Comparison of ENCODE assay signal across 10 cellular contexts in the genomic region with DNA sequence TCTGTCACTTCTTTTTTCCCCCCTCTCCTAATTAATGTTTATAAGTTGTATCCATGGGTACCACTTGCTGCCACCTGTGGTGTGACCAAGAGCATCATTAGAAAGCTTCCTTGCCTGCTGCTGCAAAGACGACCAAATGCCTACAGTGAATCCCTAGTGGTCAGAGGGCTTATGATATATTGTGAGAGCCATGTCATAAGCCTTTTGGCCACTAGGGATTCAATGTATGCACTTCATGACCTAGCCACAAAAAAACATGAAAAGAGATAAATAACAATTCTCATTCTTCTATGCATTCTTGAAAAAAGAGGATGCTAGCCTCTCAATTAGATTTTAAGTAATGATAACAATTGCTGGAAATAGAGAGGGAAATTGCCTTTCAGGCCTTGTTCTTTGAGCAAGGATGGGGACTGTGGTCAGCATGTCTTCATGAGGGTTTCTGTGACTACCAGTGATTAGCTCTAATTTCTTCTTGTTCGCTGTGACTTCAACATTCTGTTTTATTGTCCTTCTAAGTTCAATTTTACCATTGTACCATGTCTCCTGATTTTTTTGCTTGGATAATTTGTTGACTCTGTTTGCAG.
DNase-seq lines count a peak whose midpoint lies in the region; ATAC-seq and TF ChIP-seq lines count a peak whose summit lies in the region.
"Had no signal": no experiment of that assay in that cellular context is flagged by ENCODE, and none has a peak within 500 bp of the region (broad histone marks: within the 10 kb centered on the region; RNA-seq: fewer than 3 reads in every experiment).

No MANE protein-coding gene starts in this region.

- WGBS in IMR-90 (ENCODE audit: extremely low coverage in 2 of 2, insufficient read length in 1 of 2), 2 experiments, result no CpG with 5 or more reads among the region's 2 CpGs

- no peak overlapping the region for H2AK5ac ChIP-seq in IMR-90 (ENCODE audit: low read depth, low read length)

- H2BK20ac ChIP-seq in IMR-90 (ENCODE audit: low read depth, low read length), result no peak overlapping the region

- ATAC-seq in IMR-90 (ENCODE audit: low read depth) (no peak), natural killer cell (no peak)
- ATAC-seq: gastrocnemius medialis had no signal

- no peak overlapping the region for H3K4me2 ChIP-seq in IMR-90 (ENCODE audit: low read depth, low read length)

- H3K27ac ChIP-seq in 22Rv1 (no peak overlapping the region), IMR-90 (ENCODE audit: insufficient read depth, low read length) (no peak overlapping the region)
- H3K27ac ChIP-seq: gastrocnemius medialis had no signal

- no peaks in the 10 kb centered on the region for H3K27me3 ChIP-seq in IMR-90 (ENCODE audit: control insufficient read depth, insufficient read depth, low read length)
- H3K27me3 ChIP-seq: gastrocnemius medialis had no signal

- H2BK5ac ChIP-seq in IMR-90 (ENCODE audit: low read depth, low read length, poor library complexity, severe bottlenecking), result no peak overlapping the region

- CTCF ChIA-PET in IMR-90 (lab: Yijun Ruan, JAX), result interaction anchor here (0.8 to 1.3 kb wide), 4 partner anchors 9 to 113 kb away, joined by 3 to 6 read pairs (median 3); no protein-coding TSS in a partner anchor

- no peak overlapping the region for H3K18ac ChIP-seq in IMR-90 (ENCODE audit: low read depth, low read length)

- no peak overlapping the region for H4K5ac ChIP-seq in IMR-90 (ENCODE audit: low read depth, low read length)

- H3K79me1 ChIP-seq in IMR-90 (ENCODE audit: low read depth in 1 of 2, low read length in 2 of 2), result no peaks in the 10 kb centered on the region

- no peak for TF ChIP-seq POLR2A in IMR-90 (IDR thresholded peaks at IDR 0.05; ENCODE audit: low read depth, low read length)

- no peak overlapping the region for H3K14ac ChIP-seq in IMR-90 (replicated peaks; ENCODE audit: low read depth, low read length)

- no peak overlapping the region for H2AFZ ChIP-seq in IMR-90 (replicated peaks; ENCODE audit: low read length, poor library complexity)

- no peaks in the 10 kb centered on the region for H4K20me1 ChIP-seq in IMR-90 (ENCODE audit: insufficient read depth, low read length)

- H3K4me1 Mint-ChIP-seq in natural killer cell, result no peaks in the 10 kb centered on the region

- peaks cover 0 to 2% of the 10 kb centered on the region in 2 donors for H3K9me3 Mint-ChIP-seq in natural killer cell
- H3K9me3 Mint-ChIP-seq: activated T-helper 1 cell treated with anti-CD3 and anti-CD28 coated beads, Interleukin-12 subunit alpha, Interleukin-12 subunit beta, Interleukin-2, Interleukin-4 antibody, amounts not matched to agents 30 ng/mL and 10 ng/mL and 1 ng/mL, durations not matched to agents 14 hours and 24 hours and 36 hours had no signal

- H3K23ac ChIP-seq in IMR-90 (ENCODE audit: low read depth, low read length), result no peak overlapping the region

- no peak overlapping the region for H2BK120ac ChIP-seq in IMR-90 (ENCODE audit: low read depth, low read length)

- peak; percentile 29 for DNase-seq in GM13977 (ENCODE audit: low spot score)
- no peak for DNase-seq in IMR-90
- no peak for DNase-seq in astrocyte of the spinal cord (ENCODE audit: low read depth, low spot score)
- no peak for DNase-seq in activated CD4-positive, CD25-positive, alpha-beta regulatory T cell treated with anti-CD3 and anti-CD28 coated beads, Interleukin-2, amount 50 U/mL, for 72 hours
- DNase-seq in NCI-H526 treated with DMSO at 0.1 percent for 48 hours (lab: John Stamatoyannopoulos, UW), result no peak
- no peak for DNase-seq in NCI-H1105 treated with DMSO at 0.1 percent for 48 hours (lab: John Stamatoyannopoulos, UW)
- DNase-seq in natural killer cell, result no peak
- DNase-seq: gastrocnemius medialis had no signal

- H3K4me1 ChIP-seq in IMR-90 (ENCODE audit: control insufficient read depth, insufficient read depth, low read length), result peaks cover 7% of the 10 kb centered on the region
- H3K4me1 ChIP-seq: gastrocnemius medialis had no signal

- POLR2A ChIA-PET in IMR-90 (lab: Charles Lee; ENCODE audit: unreplicated experiment), result no interaction called here

- TF ChIP-seq RAD21 in IMR-90 (IDR thresholded peaks at IDR 0.05; ENCODE audit: low read length), result 0 out of 2 replicates have a peak, but pooled peaks have one; percentile 7

- in situ Hi-C loops in GM13977 (cut with MboI; ENCODE audit: low pct_unique_long_range_greater_than_20kb, low sequenced_read_pairs, unreplicated experiment) (no loop called here), IMR-90 (cut with MboI; ENCODE audit: low sequenced_read_pairs) (no loop called here), astrocyte of the spinal cord (cut with HindIII; ENCODE audit: low sequenced_read_pairs) (no loop called here)

- H3K4me3 ChIP-seq in IMR-90 (ENCODE audit: insufficient read depth, low read depth, low read length) (no peak overlapping the region), astrocyte of the spinal cord (ENCODE audit: low read depth, low read length) (no peak overlapping the region)
- H3K4me3 ChIP-seq: gastrocnemius medialis had no signal

- peaks cover 3 to 9% of the 10 kb centered on the region in 2 donors for H3K27me3 Mint-ChIP-seq in natural killer cell (ENCODE audit: low read depth in 2 of 2)

- H4K8ac ChIP-seq in IMR-90 (ENCODE audit: low read depth in 2 of 2, low read length in 2 of 2), result no peak overlapping the region

- BruUV-seq in IMR-90 (replicated peaks; lab: Mats Ljungman, UMichigan), result no TSS peak

- no peak overlapping the region for H3K4ac ChIP-seq in IMR-90 (ENCODE audit: low read depth, low read length)

- no peak overlapping the region for H3K9ac ChIP-seq in IMR-90 (ENCODE audit: low read depth, low read length)

- H3K4me3 Mint-ChIP-seq in natural killer cell, result no peak overlapping the region
- H3K4me3 Mint-ChIP-seq: activated T-helper 1 cell treated with anti-CD3 and anti-CD28 coated beads, Interleukin-12 subunit alpha, Interleukin-12 subunit beta, Interleukin-2, Interleukin-4 antibody, amounts not matched to agents 30 ng/mL and 10 ng/mL and 1 ng/mL, durations not matched to agents 14 hours and 24 hours and 36 hours had no signal

- no peak overlapping the region for H3K27ac Mint-ChIP-seq in natural killer cell
- H3K27ac Mint-ChIP-seq: activated T-helper 1 cell treated with anti-CD3 and anti-CD28 coated beads, Interleukin-12 subunit alpha, Interleukin-12 subunit beta, Interleukin-2, Interleukin-4 antibody, amounts not matched to agents 30 ng/mL and 10 ng/mL and 1 ng/mL, durations not matched to agents 14 hours and 24 hours and 36 hours had no signal

- dilution Hi-C loops in IMR-90 (cut with HindIII; ENCODE audit: low sequenced_read_pairs, unreplicated experiment), result no loop called here

- H2AK9ac ChIP-seq in IMR-90 (replicated peaks; ENCODE audit: low read depth, low read length, poor library complexity), result no peak overlapping the region

- TF ChIP-seq CTCF in 22Rv1 (IDR thresholded peaks at IDR 0.05) (peak; percentile 13; the same call in 1 of the 2 replicates), GM13977 (IDR thresholded peaks at IDR 0.05; ENCODE audit: extremely low read depth, insufficient read depth, missing control alignments) (no peak), IMR-90 (conservative IDR thresholded peaks at IDR 0.05; ENCODE audit: low read depth, low read length) (no peak; the same call in 1 of the 2 replicates), astrocyte of the spinal cord (IDR thresholded peaks at IDR 0.05; ENCODE audit: low read depth, low read length) (peak; percentile 18), natural killer cell (IDR thresholded peaks at IDR 0.05) (no peak)

- no peak overlapping the region for H3K56ac ChIP-seq in IMR-90 (ENCODE audit: extremely low read depth, insufficient read depth, low read length)

- H3K36me3 Mint-ChIP-seq in natural killer cell, result no peaks in the 10 kb centered on the region

- no peak overlapping the region for H4K91ac ChIP-seq in IMR-90 (ENCODE audit: insufficient read depth, low read depth, low read length)

- H3K9me3 ChIP-seq in IMR-90 (ENCODE audit: control insufficient read depth, insufficient read depth, low read length), result no peaks in the 10 kb centered on the region
- H3K9me3 ChIP-seq: gastrocnemius medialis had no signal

- H3K9me1 ChIP-seq in IMR-90 (ENCODE audit: insufficient read depth, low read length), result no peaks in the 10 kb centered on the region

- intact Hi-C loops in IMR-90 (cut with micrococcal nuclease), result no loop called here
- intact Hi-C loops in natural killer cell (cut with micrococcal nuclease), result no loop called here

- H3K36me3 ChIP-seq in IMR-90 (ENCODE audit: control insufficient read depth, insufficient read depth, low read length), result no peaks in the 10 kb centered on the region
- H3K36me3 ChIP-seq: gastrocnemius medialis had no signal

- no peak overlapping the region for H2BK15ac ChIP-seq in IMR-90 (ENCODE audit: low read depth, low read length)

TF ChIP-seq in IMR-90, 13 proteins besides CTCF, POLR2A, EP300 and RAD21 (continues in another document):
- TF ChIP-seq, protein P1, sequence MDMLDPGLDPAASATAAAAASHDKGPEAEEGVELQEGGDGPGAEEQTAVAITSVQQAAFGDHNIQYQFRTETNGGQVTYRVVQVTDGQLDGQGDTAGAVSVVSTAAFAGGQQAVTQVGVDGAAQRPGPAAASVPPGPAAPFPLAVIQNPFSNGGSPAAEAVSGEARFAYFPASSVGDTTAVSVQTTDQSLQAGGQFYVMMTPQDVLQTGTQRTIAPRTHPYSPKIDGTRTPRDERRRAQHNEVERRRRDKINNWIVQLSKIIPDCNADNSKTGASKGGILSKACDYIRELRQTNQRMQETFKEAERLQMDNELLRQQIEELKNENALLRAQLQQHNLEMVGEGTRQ (IDR thresholded peaks at IDR 0.05; ENCODE audit: low read depth, low read length), result no peak
- TF ChIP-seq CEBPB (IDR thresholded peaks at IDR 0.05; ENCODE audit: low read depth, low read length) (no peak), MXI1 (IDR thresholded peaks at IDR 0.05; ENCODE audit: borderline replicate concordance, low read depth, low read length) (no peak), NFE2L2 (IDR thresholded peaks at IDR 0.05; ENCODE audit: low read depth, low read length) (no peak), RFX5 (IDR thresholded peaks at IDR 0.05; ENCODE audit: low read depth, low read length) (no peak), BHLHE40 (IDR thresholded peaks at IDR 0.05; ENCODE audit: low read depth, low read length) (no peak), FOS (IDR thresholded peaks at IDR 0.05; ENCODE audit: low read depth, low read length) (no peak), SMC3 (IDR thresholded peaks at IDR 0.05; ENCODE audit: low read depth, low read length) (no peak), MAZ (IDR thresholded peaks at IDR 0.05; ENCODE audit: borderline replicate concordance, low read depth, low read length) (no peak)
- TF ChIP-seq, protein P2, sequence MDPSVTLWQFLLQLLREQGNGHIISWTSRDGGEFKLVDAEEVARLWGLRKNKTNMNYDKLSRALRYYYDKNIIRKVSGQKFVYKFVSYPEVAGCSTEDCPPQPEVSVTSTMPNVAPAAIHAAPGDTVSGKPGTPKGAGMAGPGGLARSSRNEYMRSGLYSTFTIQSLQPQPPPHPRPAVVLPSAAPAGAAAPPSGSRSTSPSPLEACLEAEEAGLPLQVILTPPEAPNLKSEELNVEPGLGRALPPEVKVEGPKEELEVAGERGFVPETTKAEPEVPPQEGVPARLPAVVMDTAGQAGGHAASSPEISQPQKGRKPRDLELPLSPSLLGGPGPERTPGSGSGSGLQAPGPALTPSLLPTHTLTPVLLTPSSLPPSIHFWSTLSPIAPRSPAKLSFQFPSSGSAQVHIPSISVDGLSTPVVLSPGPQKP (IDR thresholded peaks at IDR 0.05; ENCODE audit: borderline replicate concordance, low read depth, low read length), result no peak

Comparison
In these comparisons a context has a peak if more than half of its experiments do, and no peak if none do; other contexts are left out.
1. CTCF ChIP-seq: peak in 22Rv1 (single experiment) and astrocyte of the spinal cord (single experiment); none in GM13977 (single experiment), IMR-90 (single experiment) and natural killer cell (single experiment).